In the genomic region with DNA sequence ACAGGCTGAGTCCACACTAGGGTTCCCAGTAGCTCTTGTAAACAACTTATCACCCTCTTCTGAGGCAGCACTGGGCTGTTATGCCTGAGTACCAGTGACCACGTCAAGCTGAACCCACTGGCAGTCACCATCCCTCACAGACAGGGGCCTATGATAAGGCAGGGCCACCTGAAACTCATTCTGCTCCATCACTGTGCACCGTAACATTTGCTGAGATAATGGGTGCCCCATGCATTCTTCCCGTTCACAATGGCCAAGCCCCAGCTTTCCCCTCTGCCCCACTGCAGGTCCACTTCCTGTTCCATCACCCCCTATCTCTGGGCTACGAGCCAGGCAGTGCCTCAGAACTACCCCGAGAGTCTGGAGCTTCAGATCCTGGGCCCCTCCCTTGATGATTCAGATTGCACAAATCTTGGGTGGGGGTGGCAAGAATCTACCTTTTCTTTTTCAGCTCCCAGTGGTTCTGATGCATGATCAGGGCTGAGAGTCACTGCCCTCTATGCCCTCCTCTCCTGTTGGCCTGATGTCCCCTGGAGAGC, we compare ENCODE assay signal across 19 cellular contexts.
DNase-seq lines count a peak whose midpoint lies in the region; ATAC-seq, FAIRE-seq and TF ChIP-seq lines count a peak whose summit lies in the region.
"Had no signal": no experiment of that assay in that cellular context is flagged by ENCODE, and none has a peak within 500 bp of the region (broad histone marks: within the 10 kb centered on the region; RNA-seq: fewer than 3 reads in every experiment).

No MANE protein-coding gene starts in this region.

- H3K27ac Mint-ChIP-seq in astrocyte (ENCODE audit: unreplicated experiment): no peak overlapping the region
- H3K27ac Mint-ChIP-seq: activated naive CD4-positive, alpha-beta T cell treated with anti-CD3 and anti-CD28 coated beads for 36 hours had no signal

- DNase-seq in EL: peak; percentile 41
- peak; percentile 96 for DNase-seq in NCI-H226
- DNase-seq in astrocyte (ENCODE audit: low read depth): peak; percentile 12
- peak in 2 of 3 donors; percentile 41 to 61 for DNase-seq in mucosa of descending colon
- DNase-seq in SHP77 (lab: John Stamatoyannopoulos, UW): no peak
- no peak for DNase-seq in NCI-H2171 treated with DMSO at 0.1 percent for 48 hours (lab: John Stamatoyannopoulos, UW)
- DNase-seq: activated CD4-positive, alpha-beta T cell treated with anti-CD3 and anti-CD28 coated beads for 4 hours; activated naive CD4-positive, alpha-beta T cell treated with anti-CD3 and anti-CD28 coated beads for 36 hours; activated T-cell treated with anti-CD3 and anti-CD28 coated beads for 4 hours; GM23248; lower lobe of right lung; naive B cell; NCI-H1694 treated with DMSO at 0.1 percent for 48 hours; ovary; stimulated activated CD4-positive, alpha-beta T cell treated with anti-CD3 and anti-CD28 coated beads, Interleukin-4, amount 100 ng/mL, for 24 hours had no signal

- peaks cover 2% of the 10 kb centered on the region for H3K4me1 Mint-ChIP-seq in astrocyte (ENCODE audit: low read depth, unreplicated experiment)
- H3K4me1 Mint-ChIP-seq: naive B cell had no signal

- H3K79me2 ChIP-seq in astrocyte (ENCODE audit: insufficient read depth, low read length): no peaks in the 10 kb centered on the region

- H3K4me1 ChIP-seq in astrocyte (ENCODE audit: insufficient read depth, low read length) (no peaks in the 10 kb centered on the region), mucosa of descending colon (ENCODE audit: low read depth) (no peaks in the 10 kb centered on the region)
- H3K4me1 ChIP-seq: lower lobe of right lung had no signal

- no peak for FAIRE-seq in astrocyte (lab: Jason Lieb, UNC)
- FAIRE-seq: colon, endothelial cell of umbilical vein had no signal

- H3K27me3 Mint-ChIP-seq in astrocyte (ENCODE audit: low read depth, unreplicated experiment): peaks cover 51% of the 10 kb centered on the region

- peaks cover 11% of the 10 kb centered on the region for H3K27me3 ChIP-seq in astrocyte (ENCODE audit: insufficient read depth, low read length)
- H3K27me3 ChIP-seq: ovary had no signal

- no peaks in the 10 kb centered on the region for H4K20me1 ChIP-seq in astrocyte (ENCODE audit: insufficient read depth, low read length)

- H3K36me3 ChIP-seq in astrocyte (ENCODE audit: insufficient read depth, low read length) (no peaks in the 10 kb centered on the region), mucosa of descending colon (ENCODE audit: low read depth) (no peaks in the 10 kb centered on the region)
- H3K36me3 ChIP-seq: lower lobe of right lung, ovary had no signal

- peaks cover 8% of the 10 kb centered on the region for H3K9me3 Mint-ChIP-seq in astrocyte (ENCODE audit: unreplicated experiment)

- H3K36me3 Mint-ChIP-seq in astrocyte (ENCODE audit: low read depth, unreplicated experiment): no peaks in the 10 kb centered on the region

- peak; percentile 83 for ATAC-seq in mucosa of descending colon
- ATAC-seq in HG03565 (IDR thresholded peaks at IDR 0.05; ENCODE audit: unreplicated experiment): no peak
- no peak for ATAC-seq in HG02623 (IDR thresholded peaks at IDR 0.05; ENCODE audit: unreplicated experiment)
- ATAC-seq: lower lobe of right lung had no signal

- H3K4me3 ChIP-seq in astrocyte (ENCODE audit: insufficient read depth, low read depth, low read length): no peak overlapping the region
- H3K4me3 ChIP-seq in mucosa of descending colon: no peak overlapping the region
- H3K4me3 ChIP-seq: GM23248, lower lobe of right lung, ovary had no signal

- no peak overlapping the region for H3K9ac ChIP-seq in astrocyte (ENCODE audit: low read length)
- H3K9ac ChIP-seq: GM23248 had no signal

- intact Hi-C loops in mucosa of descending colon (cut with DNase I, micrococcal nuclease): no loop called here

- no peak overlapping the region for H3K4me2 ChIP-seq in astrocyte (ENCODE audit: low read length)

- H2AFZ ChIP-seq in astrocyte (ENCODE audit: low read depth, low read length): no peak overlapping the region
- H2AFZ ChIP-seq: GM23248 had no signal

- no peak overlapping the region for H3K27ac ChIP-seq in astrocyte (ENCODE audit: low read depth, low read length)
- H3K27ac ChIP-seq: GM23248, lower lobe of right lung, ovary had no signal

- no peak overlapping the region for H3K4me3 Mint-ChIP-seq in astrocyte (ENCODE audit: unreplicated experiment)
- H3K4me3 Mint-ChIP-seq: activated naive CD4-positive, alpha-beta T cell treated with anti-CD3 and anti-CD28 coated beads for 36 hours had no signal

- H3K9me3 ChIP-seq in astrocyte (ENCODE audit: insufficient read depth, low read depth, low read length): no peaks in the 10 kb centered on the region
- peaks cover 2% of the 10 kb centered on the region for H3K9me3 ChIP-seq in mucosa of descending colon
- H3K9me3 ChIP-seq: lower lobe of right lung, ovary had no signal

- TF ChIP-seq CTCF in astrocyte (IDR thresholded peaks at IDR 0.05; ENCODE audit: insufficient read depth, low read depth, low read length) (no peak), mucosa of descending colon (IDR thresholded peaks at IDR 0.05) (no peak)

Comparison
In these comparisons a context has a peak if more than half of its experiments do, and no peak if none do; other contexts are left out.
1. DNase-seq: peak in EL (single experiment), NCI-H226 (single experiment), astrocyte (single experiment) and mucosa of descending colon (2 of 3); none in SHP77 (0 of 2) and NCI-H2171 treated with DMSO at 0.1 percent for 48 hours (single experiment).